Comparison of ENCODE assay signal across 8 cellular contexts in the genomic region with DNA sequence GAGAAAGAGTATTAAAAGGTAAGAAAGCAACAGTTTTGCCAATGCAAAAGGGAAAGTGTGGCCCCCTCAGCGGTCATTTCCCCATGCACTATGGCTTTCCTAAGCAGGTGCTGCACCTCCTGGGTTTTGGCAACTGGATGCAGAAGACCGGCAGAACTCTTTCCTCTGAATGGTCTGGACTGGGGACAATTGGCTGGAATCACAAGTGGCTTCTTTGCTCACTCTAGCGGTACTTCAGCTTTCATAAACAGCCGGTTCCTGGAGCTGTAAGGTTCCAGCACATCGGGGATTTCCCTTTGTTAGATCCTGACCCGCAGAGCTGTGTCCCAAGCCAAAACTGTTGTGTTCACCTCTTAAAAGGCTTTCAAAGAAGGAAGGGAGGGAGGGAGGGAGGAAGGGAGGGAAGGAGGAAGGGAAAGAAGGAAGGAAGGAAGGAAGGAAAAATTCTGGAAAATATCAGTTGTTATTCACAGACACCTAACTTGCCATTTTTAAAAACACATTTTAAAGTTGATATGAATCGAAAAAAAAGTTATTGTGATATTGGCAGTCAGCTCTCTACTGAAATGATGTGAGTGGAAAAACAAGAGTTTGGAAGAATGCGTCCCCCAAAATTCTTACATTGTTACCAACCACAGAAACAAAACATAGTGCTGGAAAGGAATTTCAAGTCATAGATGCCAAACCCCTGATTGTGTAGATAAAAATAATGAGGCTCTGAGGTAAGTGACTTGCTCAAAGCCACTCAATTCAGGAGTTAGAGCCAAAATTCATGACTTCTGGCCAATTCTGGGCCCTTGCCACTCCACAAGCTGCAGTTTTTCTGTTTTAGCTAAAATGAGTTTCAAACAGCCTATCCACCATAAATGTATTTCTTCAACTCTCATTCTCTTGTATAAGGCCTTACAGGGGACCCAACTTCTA.
A peak's percentile ranks its signal among the peaks of the same experiment; 100 is the strongest.
DNase-seq lines count a peak whose midpoint lies in the region; ATAC-seq and TF ChIP-seq lines count a peak whose summit lies in the region.

No MANE protein-coding gene starts in this region.

- H3K27me3 Mint-ChIP-seq in mesothelial cell of epicardium (ENCODE audit: low read depth) = no peaks in the 10 kb centered on the region
- H3K27me3 Mint-ChIP-seq in activated T-cell treated with anti-CD3 and anti-CD28 coated beads, Interleukin-2, amount 50 U/mL, for 4 hours (ENCODE audit: low read depth) = peaks cover 14% of the 10 kb centered on the region

- peak; percentile 84 for DNase-seq in AG08395 (ENCODE audit: low spot score)
- peak; percentile 89 for DNase-seq in LHCN-M2 (ENCODE audit: low read depth)
- peak; percentile 77 for DNase-seq in dermis blood vessel endothelial cell
- no peak for DNase-seq in mesothelial cell of epicardium (ENCODE audit: low spot score in 2 of 2, unreplicated experiment in 2 of 2)
- no peak for DNase-seq in SKM-1 treated with dmso at 0.1 percent for 144 hours (lab: John Stamatoyannopoulos, UW; ENCODE audit: unreplicated experiment)
- no peak for DNase-seq in activated T-cell treated with anti-CD3 and anti-CD28 coated beads, Interleukin-2, amount 50 U/mL, for 4 hours
- no peak for DNase-seq in NCI-H1105 treated with DMSO at 0.1 percent for 48 hours (lab: John Stamatoyannopoulos, UW)

- no peak for ATAC-seq in activated T-cell treated with anti-CD3 and anti-CD28 coated beads, Interleukin-2, amount 50 U/mL, for 4 hours
- ATAC-seq in GM21723 (IDR thresholded peaks at IDR 0.05; ENCODE audit: unreplicated experiment) = no peak

- H3K36me3 Mint-ChIP-seq in mesothelial cell of epicardium = peaks cover 9% of the 10 kb centered on the region
- no peaks in the 10 kb centered on the region for H3K36me3 Mint-ChIP-seq in activated T-cell treated with anti-CD3 and anti-CD28 coated beads, Interleukin-2, amount 50 U/mL, for 4 hours (ENCODE audit: insufficient read depth)

- TF ChIP-seq CTCF in mesothelial cell of epicardium (IDR thresholded peaks at IDR 0.05; ENCODE audit: unreplicated experiment) = no peak

- H3K27ac Mint-ChIP-seq in mesothelial cell of epicardium = peak overlapping the region; percentile 54

- H3K4me1 Mint-ChIP-seq in mesothelial cell of epicardium = peaks cover 49% of the 10 kb centered on the region
- no peaks in the 10 kb centered on the region for H3K4me1 Mint-ChIP-seq in activated T-cell treated with anti-CD3 and anti-CD28 coated beads, Interleukin-2, amount 50 U/mL, for 4 hours (ENCODE audit: low read depth)

- H3K9me3 Mint-ChIP-seq in mesothelial cell of epicardium = peaks cover 12% of the 10 kb centered on the region
- H3K9me3 Mint-ChIP-seq in activated T-cell treated with anti-CD3 and anti-CD28 coated beads, Interleukin-2, amount 50 U/mL, for 4 hours = no peaks in the 10 kb centered on the region

- no peak overlapping the region for H3K4me3 Mint-ChIP-seq in mesothelial cell of epicardium
- H3K4me3 Mint-ChIP-seq in activated T-cell treated with anti-CD3 and anti-CD28 coated beads, Interleukin-2, amount 50 U/mL, for 4 hours = no peak overlapping the region

Comparison
In these comparisons a context has a peak if more than half of its experiments do, and no peak if none do; other contexts are left out.
1. DNase-seq: peak in AG08395 (single experiment), LHCN-M2 (single experiment) and dermis blood vessel endothelial cell (single experiment); none in mesothelial cell of epicardium (0 of 2), SKM-1 treated with dmso at 0.1 percent for 144 hours (single experiment), activated T-cell treated with anti-CD3 and anti-CD28 coated beads, Interleukin-2, amount 50 U/mL, for 4 hours (single experiment) and NCI-H1105 treated with DMSO at 0.1 percent for 48 hours (single experiment).